8 cellular contexts compared by ENCODE assay signal in the genomic region with DNA sequence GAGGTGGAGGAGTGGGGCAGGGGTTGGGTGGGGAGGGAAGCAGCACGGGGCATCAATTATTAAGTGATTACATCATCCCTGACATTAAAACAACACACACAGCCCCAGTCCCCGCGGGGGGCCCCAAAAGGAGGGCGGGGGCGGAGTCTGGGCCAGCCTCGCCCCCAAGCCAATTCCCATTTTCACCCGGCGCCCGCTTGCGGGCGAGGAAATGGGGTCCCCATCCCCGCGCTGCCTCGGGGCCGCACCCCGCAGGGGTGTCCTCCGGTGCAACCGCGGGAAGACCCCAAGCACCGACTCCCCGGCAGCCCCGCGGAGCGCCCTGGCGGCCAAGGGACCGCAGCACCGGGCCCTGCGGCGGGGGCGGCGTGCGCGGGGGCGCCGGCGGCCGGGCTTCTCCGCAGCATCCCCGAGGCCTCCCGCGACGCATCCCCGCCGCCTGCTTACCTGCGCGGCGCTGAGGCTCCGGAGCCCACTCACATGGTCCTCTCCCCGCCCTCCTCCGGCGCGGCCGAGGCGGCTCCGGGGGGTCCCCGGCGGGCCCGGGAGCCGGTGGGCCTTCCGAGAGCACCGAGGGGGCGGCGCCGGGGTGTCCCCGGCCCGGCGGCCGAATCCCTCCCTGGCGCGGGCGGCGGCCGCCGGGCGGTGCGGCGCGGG. TPM values are rescaled to one million over a fixed set of nuclear protein-coding genes. Genes with fewer than 3 reads are reported as not detected.
A peak's percentile ranks its signal among the peaks of the same experiment; 100 is the strongest.
DNase-seq lines count a peak whose midpoint lies in the region; ATAC-seq and TF ChIP-seq lines count a peak whose summit lies in the region.

No MANE protein-coding gene starts in this region.

- ATAC-seq in GM19351 (IDR thresholded peaks at IDR 0.05; ENCODE audit: unreplicated experiment): peak; percentile 23
- ATAC-seq in HG03457 (IDR thresholded peaks at IDR 0.05; ENCODE audit: unreplicated experiment): peak; percentile 13

- CTCF ChIA-PET in AG04449 (lab: Yijun Ruan, JAX): interaction anchor here (1.0 kb wide), 1 partner anchor 163 kb away, joined by 3 read pairs; no protein-coding TSS in a partner anchor

- POLR2A ChIA-PET in AG04449 (lab: Yijun Ruan, JAX): interaction anchor here (1.0 to 1.1 kb wide), 4 partner anchors 55 to 100 kb away, joined by 3 to 8 read pairs (median 3); no protein-coding TSS in a partner anchor

- H3K27ac Mint-ChIP-seq in brain: peak overlapping the region; percentile 97 to 99 (median 98)

- H3K36me3 Mint-ChIP-seq in brain: peaks cover 20% of the 10 kb centered on the region

- H3K4me3 Mint-ChIP-seq in brain: peak overlapping the region; percentile 94 to 98 (median 95)

- H3K9me3 Mint-ChIP-seq in brain: no peaks in the 10 kb centered on the region

- peaks cover 22% of the 10 kb centered on the region for H3K4me1 Mint-ChIP-seq in brain

- H3K27me3 Mint-ChIP-seq in brain: peaks cover 10% of the 10 kb centered on the region

- H3K4me3 ChIP-seq in AG04449 (ENCODE audit: low read depth, low read length): peak overlapping the region; percentile 83

- no peak for TF ChIP-seq CTCF in AG04449 (IDR thresholded peaks at IDR 0.05; ENCODE audit: insufficient read depth, low read length, missing control alignments)
- no peak for TF ChIP-seq CTCF in brain (conservative IDR thresholded peaks at IDR 0.05)

- DNase-seq in AG04449 (ENCODE audit: low read depth, low spot score) (no peak), T1000 (lab: John Stamatoyannopoulos, UW) (peak; percentile 50), iris pigment epithelial cell (ENCODE audit: low read depth) (peak; percentile 30), GM19238 (ENCODE audit: insufficient read length, low spot score) (no peak)
- peak; percentile 46 to 57 for DNase-seq in stimulated activated CD4-positive, alpha-beta T cell treated with anti-CD3 and anti-CD28 coated beads, Interleukin-1b, Interleukin-23, amount 100 ng/mL, for 1 hour (ENCODE audit: low read depth in 2 of 2)

RNA-seq across cellular contexts. Expression of a gene that starts 0.6 kb away (rescaled TPM):
- 338 TPM for polyA plus RNA-seq in brain (ENCODE audit: insufficient read depth, low read depth, low replicate concordance)

Comparison
In these comparisons a context has a peak if more than half of its experiments do, and no peak if none do; other contexts are left out.
1. DNase-seq: peak in T1000 (single experiment), iris pigment epithelial cell (single experiment) and stimulated activated CD4-positive, alpha-beta T cell treated with anti-CD3 and anti-CD28 coated beads, Interleukin-1b, Interleukin-23, amount 100 ng/mL, for 1 hour (2 of 2); none in AG04449 (single experiment) and GM19238 (single experiment).